10 cellular contexts compared by ENCODE assay signal in the genomic region with DNA sequence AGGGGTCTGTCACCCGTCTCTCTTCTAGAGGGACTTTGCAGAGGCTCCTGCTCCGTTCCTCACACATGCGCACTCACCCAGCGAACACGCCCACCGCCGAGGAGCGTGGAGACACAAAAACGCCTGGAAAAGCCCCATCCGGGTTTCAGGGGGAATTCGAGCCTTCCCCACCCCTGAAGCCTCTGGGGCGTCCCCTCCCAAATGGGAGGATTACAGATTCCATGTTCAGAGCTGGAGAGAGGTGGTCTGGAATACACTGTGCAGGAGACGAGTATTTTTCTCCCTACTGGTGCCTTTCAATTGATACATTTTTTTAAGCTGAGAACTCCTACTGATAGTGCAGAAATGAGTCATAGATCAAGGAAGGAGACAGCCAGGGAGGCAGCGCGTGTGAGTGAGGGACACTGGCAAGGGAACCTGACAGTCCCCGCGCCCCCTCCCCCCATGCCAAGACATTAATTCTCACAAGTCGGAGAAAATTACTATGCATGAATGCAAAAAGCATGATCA. TPM values are rescaled to one million over a fixed set of nuclear protein-coding genes. Genes with fewer than 3 reads are reported as not detected.
DNase-seq lines count a peak whose midpoint lies in the region; ATAC-seq and TF ChIP-seq lines count a peak whose summit lies in the region.
"Had no signal": no experiment of that assay in that cellular context is flagged by ENCODE, and none has a peak within 500 bp of the region (broad histone marks: within the 10 kb centered on the region; RNA-seq: fewer than 3 reads in every experiment).

No MANE protein-coding gene starts in this region.

- no peak for TF ChIP-seq POLR2A in transverse colon (IDR thresholded peaks at IDR 0.05)

- no peak overlapping the region for H3K9ac ChIP-seq in Karpas-422 (ENCODE audit: low read length)

- no peak for TF ChIP-seq CTCF in transverse colon (IDR thresholded peaks at IDR 0.05)

- H4K20me1 ChIP-seq in Karpas-422 (ENCODE audit: insufficient read depth, low read depth, low read length): no peaks in the 10 kb centered on the region

- no peaks in the 10 kb centered on the region for H3K27me3 Mint-ChIP-seq in T-helper 1 cell treated with Interleukin-12 subunit alpha and Interleukin-12 subunit beta and Interleukin-4 antibody, amounts not matched to agents 30 μg/mL and 1 μg/mL, for 36 hours (ENCODE audit: low read depth)
- H3K27me3 Mint-ChIP-seq in immature natural killer cell (ENCODE audit: low read depth in 3 of 3): peaks cover 8 to 13% (median 10%) of the 10 kb centered on the region in 3 donors

- in situ Hi-C loops in transverse colon (cut with MboI; ENCODE audit: low pct_ligation_motif_present in 1 of 4, low pct_unique_long_range_greater_than_20kb in 1 of 4, low sequenced_read_pairs in 3 of 4): no loop called here

- no peaks in the 10 kb centered on the region for H3K9me2 ChIP-seq in Karpas-422 (replicated peaks; ENCODE audit: insufficient read depth, low read length)

- intact Hi-C loops in transverse colon (cut with DNase I; ENCODE audit: low total_unique reads): no loop called here

- H3K9me3 ChIP-seq in transverse colon (no peaks in the 10 kb centered on the region), Karpas-422 (ENCODE audit: low read length) (0 out of 2 replicates have a peak, but pooled peaks cover 5% of the 10 kb centered on the region)

- H3K9me3 Mint-ChIP-seq in T-helper 1 cell treated with Interleukin-12 subunit alpha and Interleukin-12 subunit beta and Interleukin-4 antibody, amounts not matched to agents 30 μg/mL and 1 μg/mL, for 36 hours: no peaks in the 10 kb centered on the region
- H3K9me3 Mint-ChIP-seq in immature natural killer cell: no peaks in the 10 kb centered on the region

- H3K4me3 Mint-ChIP-seq in T-helper 1 cell treated with Interleukin-12 subunit alpha and Interleukin-12 subunit beta and Interleukin-4 antibody, amounts not matched to agents 30 μg/mL and 1 μg/mL, for 36 hours: peak overlapping the region; percentile 86
- H3K4me3 Mint-ChIP-seq in immature natural killer cell: peak overlapping the region; percentile 65 to 83 (median 73)
- H3K4me3 Mint-ChIP-seq: activated B cell treated with CpG ODN at 0.5 μM for 24 hours had no signal

- peak; percentile 55 for DNase-seq in activated effector memory CD4-positive, alpha-beta T cell treated with Interleukin-2 at 50 U/mL for 16 hours
- DNase-seq in immature natural killer cell (no peak), transverse colon (no peak), Karpas-422 (no peak)
- peak; percentile 49 to 59 for DNase-seq in stimulated activated CD8-positive, alpha-beta memory T cell treated with anti-CD3 and anti-CD28 coated beads, Interleukin-2, amount 100 ng/mL, for 48 hours (ENCODE audit: low read depth in 2 of 2)
- DNase-seq: activated B cell treated with CpG ODN at 0.5 μM for 24 hours, NCI-H1930 had no signal

- H3K4me3 ChIP-seq in transverse colon (no peak overlapping the region), Karpas-422 (ENCODE audit: low read length) (no peak overlapping the region)

- ATAC-seq in GM21825 (IDR thresholded peaks at IDR 0.05; ENCODE audit: unreplicated experiment) (no peak), GM18498 (IDR thresholded peaks at IDR 0.05; ENCODE audit: unreplicated experiment) (no peak)

- peak overlapping the region; percentile 98 for H3K27ac Mint-ChIP-seq in T-helper 1 cell treated with Interleukin-12 subunit alpha and Interleukin-12 subunit beta and Interleukin-4 antibody, amounts not matched to agents 30 μg/mL and 1 μg/mL, for 36 hours
- peak overlapping the region; percentile 29 to 79 (median 55) for H3K27ac Mint-ChIP-seq in immature natural killer cell
- H3K27ac Mint-ChIP-seq: activated B cell treated with CpG ODN at 0.5 μM for 24 hours had no signal

- peaks cover 0 to 26% (median 2%) of the 10 kb centered on the region in 4 donors for H3K4me1 ChIP-seq in transverse colon
- H3K4me1 ChIP-seq in Karpas-422 (ENCODE audit: low read length): no peaks in the 10 kb centered on the region

- peaks cover 86% of the 10 kb centered on the region for H3K4me1 Mint-ChIP-seq in T-helper 1 cell treated with Interleukin-12 subunit alpha and Interleukin-12 subunit beta and Interleukin-4 antibody, amounts not matched to agents 30 μg/mL and 1 μg/mL, for 36 hours (ENCODE audit: low read depth)
- H3K4me1 Mint-ChIP-seq in immature natural killer cell: peaks cover 93 to 94% of the 10 kb centered on the region in 2 donors
- H3K4me1 Mint-ChIP-seq: activated B cell treated with CpG ODN at 0.5 μM for 24 hours had no signal

- H3K27ac ChIP-seq in transverse colon: peak overlapping the region in 1 of 4 donors; percentile 17
- no peak overlapping the region for H3K27ac ChIP-seq in Karpas-422 (ENCODE audit: low read length)

- H3K4me2 ChIP-seq in Karpas-422 (ENCODE audit: low read depth, low read length, poor library complexity, severe bottlenecking): no peak overlapping the region

- 42 to 47% methylated on average over 6 to 17 of the region's 18 CpGs for WGBS in transverse colon (ENCODE audit: low coverage in 1 of 2), 2 donors

- no peaks in the 10 kb centered on the region for H3K79me2 ChIP-seq in Karpas-422 (ENCODE audit: low read length)

- H3K36me3 Mint-ChIP-seq in T-helper 1 cell treated with Interleukin-12 subunit alpha and Interleukin-12 subunit beta and Interleukin-4 antibody, amounts not matched to agents 30 μg/mL and 1 μg/mL, for 36 hours (ENCODE audit: low read depth): peaks cover 30% of the 10 kb centered on the region
- H3K36me3 Mint-ChIP-seq in immature natural killer cell: no peaks in the 10 kb centered on the region

- H3K36me3 ChIP-seq in transverse colon (no peaks in the 10 kb centered on the region), Karpas-422 (ENCODE audit: insufficient read depth, low read length) (no peaks in the 10 kb centered on the region)

- peaks cover 10% of the 10 kb centered on the region for H3K27me3 ChIP-seq in transverse colon
- no peaks in the 10 kb centered on the region for H3K27me3 ChIP-seq in Karpas-422 (ENCODE audit: low read length)

- no peak for TF ChIP-seq EP300 in transverse colon (IDR thresholded peaks at IDR 0.05; ENCODE audit: low read depth)

- H2AFZ ChIP-seq in Karpas-422 (ENCODE audit: low read length): no peak overlapping the region

RNA-seq across cellular contexts. Expression of a gene that starts 37.0 kb away (rescaled TPM):
- 1 to 10 TPM in 2 of 3 donors, under 1 TPM in 1; 0.75 to 3.1 (median 1.0) TPM for polyA plus RNA-seq in immature natural killer cell
- 1 to 10 TPM in 3 of 4 donors, under 1 TPM in 1; 0.37 to 4.8 (median 3.7) TPM for total RNA-seq in transverse colon
- total RNA-seq in Karpas-422 (2014; rRNA removed; shearing (Covaris generic); ENCODE audit: low replicate concordance): not detected in 2 replicates

Comparison
In these comparisons a context has a peak if more than half of its experiments do, and no peak if none do; other contexts are left out.
1. DNase-seq: peak in activated effector memory CD4-positive, alpha-beta T cell treated with Interleukin-2 at 50 U/mL for 16 hours (single experiment) and stimulated activated CD8-positive, alpha-beta memory T cell treated with anti-CD3 and anti-CD28 coated beads, Interleukin-2, amount 100 ng/mL, for 48 hours (2 of 2); none in immature natural killer cell (0 of 3), transverse colon (single experiment) and Karpas-422 (single experiment).